Comparison of ENCODE assay signal across 30 cellular contexts in the genomic region with DNA sequence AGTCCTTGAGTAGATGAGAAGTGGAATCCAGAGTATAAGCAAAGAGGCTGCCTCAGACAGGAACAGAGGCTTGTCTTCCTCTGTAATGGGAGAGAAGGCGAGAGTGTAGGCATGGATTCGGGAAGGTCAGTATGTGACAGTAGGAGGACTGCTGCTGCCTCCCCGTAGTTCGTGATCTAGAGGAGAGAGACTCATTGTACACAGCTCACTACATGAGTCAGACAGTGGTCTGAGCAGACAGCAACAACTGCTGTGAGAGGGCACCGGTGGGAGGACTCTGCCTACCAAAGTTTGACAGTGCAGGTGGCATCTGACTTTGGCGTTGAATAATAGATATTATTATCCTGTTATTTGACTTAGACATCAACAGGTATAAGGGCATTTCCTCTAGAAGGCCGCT.
"Had no signal": no experiment of that assay in that cellular context is flagged by ENCODE, and none has a peak within 500 bp of the region (broad histone marks: within the 10 kb centered on the region; RNA-seq: fewer than 3 reads in every experiment).

No MANE protein-coding gene starts in this region.

- ATAC-seq: activated naive CD4-positive, alpha-beta T cell treated with anti-CD3 and anti-CD28 coated beads, Interleukin-2, amount 50 U/mL, for 72 hours; activated naive CD8-positive, alpha-beta T cell treated with anti-CD3 and anti-CD28 coated beads, Interleukin-2, amount 50 U/mL, for 24 hours; activated T-cell treated with anti-CD3 and anti-CD28 coated beads, Interleukin-2, amount 50 U/mL, for 4 hours; activated T-cell treated with anti-CD3 and anti-CD28 coated beads, Interleukin-2, amount 50 U/mL, for 72 hours; activated T-helper 17 cell treated with anti-CD3 and anti-CD28 coated beads, Interleukin-2, amount 50 U/mL, for 72 hours had no signal

- H3K4me1 ChIP-seq: adrenal gland, ascending aorta, breast epithelium had no signal

- H3K27me3 ChIP-seq: adrenal gland, ascending aorta, brain microvascular endothelial cell, breast epithelium, cardiac muscle cell had no signal

- H3K27ac ChIP-seq: adrenal gland, ascending aorta, brain microvascular endothelial cell, breast epithelium, cardiac muscle cell had no signal

- DNase-seq: activated effector memory CD4-positive, alpha-beta T cell treated with anti-CD3 and anti-CD28 coated beads, Interleukin-2, amount 50 U/mL, for 16 hours; activated effector memory CD4-positive, alpha-beta T cell treated with Interleukin-2 at 50 U/mL for 16 hours; activated gamma-delta T cell; activated gamma-delta T cell treated with Interleukin-2 at 50 U/mL for 16 hours; activated naive CD4-positive, alpha-beta T cell; activated naive CD4-positive, alpha-beta T cell treated with anti-CD3 and anti-CD28 coated beads for 36 hours; activated naive CD4-positive, alpha-beta T cell treated with anti-CD3 and anti-CD28 coated beads, Interleukin-2, amount 10 ng/mL, durations not matched to agents 7 days and 5 days; activated naive CD4-positive, alpha-beta T cell treated with anti-CD3 and anti-CD28 coated beads, Interleukin-2, amount 50 U/mL, for 16 hours; activated naive CD4-positive, alpha-beta T cell treated with Interleukin-2 at 50 U/mL for 16 hours; activated naive CD8-positive, alpha-beta T cell treated with anti-CD3 and anti-CD28 coated beads for 36 hours; activated naive CD8-positive, alpha-beta T cell treated with anti-CD3 and anti-CD28 coated beads, Interleukin-2, amount 10 ng/mL, durations not matched to agents 7 days and 5 days; activated naive CD8-positive, alpha-beta T cell treated with anti-CD3 and anti-CD28 coated beads, Interleukin-2, amount 50 U/mL, for 24 hours; activated T-cell treated with anti-CD3 and anti-CD28 coated beads, Interleukin-2, amount 50 U/mL, for 1 hour; activated T-cell treated with anti-CD3 and anti-CD28 coated beads, Interleukin-2, amount 50 U/mL, for 24 hours; activated T-cell treated with anti-CD3 and anti-CD28 coated beads, Interleukin-2, amount 50 U/mL, for 4 hours; activated T-cell treated with anti-CD3 and anti-CD28 coated beads, Interleukin-2, amount 50 U/mL, for 48 hours; activated T-cell treated with anti-CD3 and anti-CD28 coated beads, Interleukin-2, amount 50 U/mL, for 72 hours; adrenal gland; amniotic stem cell; anterior cingulate cortex; aorta; brain microvascular endothelial cell; caudate nucleus; central memory CD4-positive, alpha-beta T cell; cerebellar nuclear complex had no signal

- H3K9me3 ChIP-seq: adrenal gland, ascending aorta, breast epithelium had no signal

- H3K36me3 ChIP-seq: adrenal gland, ascending aorta, brain microvascular endothelial cell, breast epithelium, cardiac muscle cell had no signal

- H3K4me3 ChIP-seq: adrenal gland, ascending aorta, breast epithelium, cardiac muscle cell had no signal
